9 cellular contexts compared by ENCODE assay signal in genomic region chr5:59125961-59126360, GRCh38.
DNase-seq lines count a peak whose midpoint lies in the region; ATAC-seq, FAIRE-seq and TF ChIP-seq lines count a peak whose summit lies in the region.
"Had no signal": no experiment of that assay in that cellular context is flagged by ENCODE, and none has a peak within 500 bp of the region (broad histone marks: within the 10 kb centered on the region; RNA-seq: fewer than 3 reads in every experiment).

No MANE protein-coding gene starts in this region.

- dilution Hi-C loops in IMR-90 (cut with HindIII; ENCODE audit: low sequenced_read_pairs, unreplicated experiment) = no loop called here

- no peaks in the 10 kb centered on the region for H3K36me3 Mint-ChIP-seq in progenitor cell of endocrine pancreas (ENCODE audit: insufficient read depth)
- no peaks in the 10 kb centered on the region for H3K36me3 Mint-ChIP-seq in effector memory CD8-positive, alpha-beta T cell (ENCODE audit: insufficient read depth)

- no peak for ATAC-seq in A549
- ATAC-seq in IMR-90 (ENCODE audit: low read depth) = no peak
- ATAC-seq in effector memory CD8-positive, alpha-beta T cell (replicated peaks) = no peak

- intact Hi-C loops in IMR-90 (cut with micrococcal nuclease) = loop anchor here (2.0 kb wide), 1 partner anchor 31 kb away; no protein-coding TSS in a partner anchor

- peak overlapping the region; percentile 97 for H4K91ac ChIP-seq in IMR-90 (ENCODE audit: insufficient read depth, low read depth, low read length)

- H3K9me3 Mint-ChIP-seq in progenitor cell of endocrine pancreas (ENCODE audit: low read depth) = peaks cover 2% of the 10 kb centered on the region
- H3K9me3 Mint-ChIP-seq in effector memory CD8-positive, alpha-beta T cell = no peaks in the 10 kb centered on the region

- no peaks in the 10 kb centered on the region for H3K27me3 Mint-ChIP-seq in progenitor cell of endocrine pancreas
- no peaks in the 10 kb centered on the region for H3K27me3 Mint-ChIP-seq in effector memory CD8-positive, alpha-beta T cell

- peak overlapping the region; percentile 79 for H3K4me2 ChIP-seq in A549
- H3K4me2 ChIP-seq in IMR-90 (ENCODE audit: low read depth, low read length) = peak overlapping the region; percentile 34; the same call in 1 of the 2 replicates

- no peak for TF ChIP-seq EP300 in A549 (IDR thresholded peaks at IDR 0.05)

- TF ChIP-seq POLR2A in A549 (IDR thresholded peaks at IDR 0.05; ENCODE audit: low read length) (no peak), IMR-90 (IDR thresholded peaks at IDR 0.05; ENCODE audit: low read depth, low read length) (no peak), GM12891 (IDR thresholded peaks at IDR 0.05; ENCODE audit: low read depth, low read length) (no peak)

- DNase-seq in A549 (ENCODE audit: low read depth in 1 of 2, low spot score in 1 of 2) = no peak
- no peak for DNase-seq in IMR-90
- DNase-seq in fibroblast of mammary gland (ENCODE audit: low read depth) = peak; percentile 15
- no peak for DNase-seq in progenitor cell of endocrine pancreas (ENCODE audit: low spot score, unreplicated experiment)
- DNase-seq in effector memory CD8-positive, alpha-beta T cell = no peak
- no peak for DNase-seq in GM12891 (ENCODE audit: insufficient read length, low spot score)
- no peak for DNase-seq in NCI-H128 (lab: John Stamatoyannopoulos, UW; ENCODE audit: unreplicated experiment)
- no peak for DNase-seq in islet precursor cell

- H3K27ac Mint-ChIP-seq in progenitor cell of endocrine pancreas = peak overlapping the region; percentile 35
- H3K27ac Mint-ChIP-seq in effector memory CD8-positive, alpha-beta T cell = no peak overlapping the region

- no peak overlapping the region for H3K4me3 Mint-ChIP-seq in progenitor cell of endocrine pancreas (ENCODE audit: low read depth)
- H3K4me3 Mint-ChIP-seq in effector memory CD8-positive, alpha-beta T cell = no peak overlapping the region

- TF ChIP-seq CTCF in A549 (IDR thresholded peaks at IDR 0.05) (no peak), IMR-90 (conservative IDR thresholded peaks at IDR 0.05; ENCODE audit: low read depth, low read length) (no peak), fibroblast of mammary gland (conservative IDR thresholded peaks at IDR 0.05; ENCODE audit: control insufficient read depth, insufficient read depth, low read depth, low read length) (no peak), progenitor cell of endocrine pancreas (IDR thresholded peaks at IDR 0.05; ENCODE audit: unreplicated experiment) (no peak)

- H3K9me3 ChIP-seq in A549 (no peaks in the 10 kb centered on the region), IMR-90 (ENCODE audit: control insufficient read depth, insufficient read depth, low read length) (no peaks in the 10 kb centered on the region)

- H3K36me3 ChIP-seq in IMR-90 (ENCODE audit: control insufficient read depth, insufficient read depth, low read length) = no peaks in the 10 kb centered on the region
- H3K36me3 ChIP-seq: WERI-Rb-1 had no signal

- H3K14ac ChIP-seq in IMR-90 (replicated peaks; ENCODE audit: low read depth, low read length) = peak overlapping the region; percentile 89

- peak overlapping the region; percentile 98 for H2BK120ac ChIP-seq in IMR-90 (ENCODE audit: low read depth, low read length)

- H3K4ac ChIP-seq in IMR-90 (ENCODE audit: low read depth, low read length) = peak overlapping the region; percentile 98; the same call in 1 of the 2 replicates

- H3K18ac ChIP-seq in IMR-90 (ENCODE audit: low read depth, low read length) = peak overlapping the region; percentile 99

- H3K4me1 ChIP-seq in A549 (peaks cover 91% of the 10 kb centered on the region), IMR-90 (ENCODE audit: control insufficient read depth, insufficient read depth, low read length) (peaks cover 20% of the 10 kb centered on the region)

- peak overlapping the region; percentile 93 for H2BK15ac ChIP-seq in IMR-90 (ENCODE audit: low read depth, low read length)

- no peak overlapping the region for H2AK9ac ChIP-seq in IMR-90 (replicated peaks; ENCODE audit: low read depth, low read length, poor library complexity)

- H2AK5ac ChIP-seq in IMR-90 (ENCODE audit: low read depth, low read length) = peak overlapping the region; percentile 94

- H3K27me3 ChIP-seq in IMR-90 (ENCODE audit: control insufficient read depth, insufficient read depth, low read length) = no peaks in the 10 kb centered on the region

- H3K9ac ChIP-seq in IMR-90 (ENCODE audit: low read depth, low read length) = peak overlapping the region; percentile 7; the same call in 1 of the 2 replicates

- CTCF ChIA-PET in A549 (lab: Yijun Ruan, JAX) = interaction anchor here (1.4 to 1.8 kb wide), 2 partner anchors 20 to 91 kb away, joined by 5 to 8 read pairs; no protein-coding TSS in a partner anchor
- CTCF ChIA-PET in IMR-90 (lab: Yijun Ruan, JAX) = no interaction called here

- H3K4me1 Mint-ChIP-seq in progenitor cell of endocrine pancreas (ENCODE audit: low read depth) = peaks cover 8% of the 10 kb centered on the region
- peaks cover 0 to 5% of the 10 kb centered on the region in 2 donors for H3K4me1 Mint-ChIP-seq in effector memory CD8-positive, alpha-beta T cell (ENCODE audit: low read depth in 2 of 2)

- WGBS in A549 (ENCODE audit: missing lambda C conversion rate) = under 1% methylated on average over 2 of the region's 2 CpGs
- WGBS in IMR-90 (ENCODE audit: extremely low coverage in 2 of 2, insufficient read length in 1 of 2), 2 experiments = no CpG with 5 or more reads among the region's 2 CpGs

- H3K79me1 ChIP-seq in IMR-90 (ENCODE audit: low read depth in 1 of 2, low read length in 2 of 2) = peaks cover 4 to 5% of the 10 kb centered on the region in 2 experiments; a peak in 3 of 4 replicates

- FAIRE-seq in A549 (lab: Jason Lieb, UNC) (no peak), GM12891 (lab: Jason Lieb, UNC) (no peak)

- H2BK20ac ChIP-seq in IMR-90 (ENCODE audit: low read depth, low read length) = peak overlapping the region; percentile 93

- H2BK5ac ChIP-seq in IMR-90 (ENCODE audit: low read depth, low read length, poor library complexity, severe bottlenecking) = peak overlapping the region; percentile 99

- peak overlapping the region; percentile 98; the same call in 1 of the 2 replicates for H3K56ac ChIP-seq in IMR-90 (ENCODE audit: extremely low read depth, insufficient read depth, low read length)

- H3K4me3 ChIP-seq in A549 (peak overlapping the region; percentile 0; the same call in 1 of the 3 replicates), IMR-90 (ENCODE audit: insufficient read depth, low read depth, low read length) (no peak overlapping the region), fibroblast of mammary gland (ENCODE audit: control insufficient read depth, low read depth, low read length) (no peak overlapping the region)

- no peak for TF ChIP-seq RAD21 in A549 (conservative IDR thresholded peaks at IDR 0.05 in 1 of 2, IDR thresholded peaks at IDR 0.05 in 1 of 2)
- no peak for TF ChIP-seq RAD21 in IMR-90 (IDR thresholded peaks at IDR 0.05; ENCODE audit: low read length)

- H3K27ac ChIP-seq in A549 (peak overlapping the region; percentile 94 to 100), IMR-90 (ENCODE audit: insufficient read depth, low read length) (peak overlapping the region; percentile 99)
- H3K27ac ChIP-seq: WERI-Rb-1 had no signal

- in situ Hi-C loops in IMR-90 (cut with MboI; ENCODE audit: low sequenced_read_pairs) = loop anchor here (5.0 kb wide), 1 partner anchor 46 kb away; no protein-coding TSS in a partner anchor

- POLR2A ChIA-PET in A549 (lab: Yijun Ruan, JAX) = interaction anchor here (1.2 to 3.2 kb wide), 7 partner anchors 9 to 234 kb away, joined by 3 to 17 read pairs (median 13); no protein-coding TSS in a partner anchor
- POLR2A ChIA-PET in IMR-90 (lab: Charles Lee; ENCODE audit: unreplicated experiment) = interaction anchor here (0.5 kb wide), 1 partner anchor 107 kb away, joined by 4 read pairs; no protein-coding TSS in a partner anchor

- H4K8ac ChIP-seq in IMR-90 (ENCODE audit: low read depth in 2 of 2, low read length in 2 of 2) = peak overlapping the region; percentile 98 to 99

- peaks cover 10% of the 10 kb centered on the region for H3K9me1 ChIP-seq in IMR-90 (ENCODE audit: insufficient read depth, low read length)

- peak overlapping the region; percentile 98 for H4K5ac ChIP-seq in IMR-90 (ENCODE audit: low read depth, low read length)

- peak overlapping the region; percentile 84 for H2AFZ ChIP-seq in IMR-90 (replicated peaks; ENCODE audit: low read length, poor library complexity)

- H3K23ac ChIP-seq in IMR-90 (ENCODE audit: low read depth, low read length) = peak overlapping the region; percentile 99; the same call in 1 of the 2 replicates

- H4K20me1 ChIP-seq in IMR-90 (ENCODE audit: insufficient read depth, low read length) = no peaks in the 10 kb centered on the region

- BruUV-seq in IMR-90 (replicated peaks; lab: Mats Ljungman, UMichigan) = no TSS peak

TF ChIP-seq in A549, 52 proteins besides CTCF, POLR2A, EP300 and RAD21 (continues in another document):
- no peak for TF ChIP-seq CHD2 (IDR thresholded peaks at IDR 0.05; ENCODE audit: low read length, partially characterized antibody)

TF ChIP-seq in IMR-90, 13 proteins besides CTCF, POLR2A, EP300 and RAD21 (continues in another document):
- TF ChIP-seq USF2 (IDR thresholded peaks at IDR 0.05; ENCODE audit: low read depth, low read length) = no peak
- no peak for TF ChIP-seq MXI1 (IDR thresholded peaks at IDR 0.05; ENCODE audit: borderline replicate concordance, low read depth, low read length)
- TF ChIP-seq BHLHE40 (IDR thresholded peaks at IDR 0.05; ENCODE audit: low read depth, low read length) = no peak
- TF ChIP-seq RCOR1 (IDR thresholded peaks at IDR 0.05; ENCODE audit: insufficient replicate concordance, low read length) = no peak

TF ChIP-seq in GM12891, 5 proteins besides CTCF, POLR2A, EP300 and RAD21:
- no peak for TF ChIP-seq TAF1 (IDR thresholded peaks at IDR 0.05; ENCODE audit: low read depth, low read length)
- no peak for TF ChIP-seq POU2F2 (IDR thresholded peaks at IDR 0.05; ENCODE audit: low read depth, low read length)
- no peak for TF ChIP-seq PAX5 (IDR thresholded peaks at IDR 0.05; ENCODE audit: insufficient read depth, low read length, severe bottlenecking)
